Comparison of ENCODE assay signal across 10 cellular contexts in the genomic region with DNA sequence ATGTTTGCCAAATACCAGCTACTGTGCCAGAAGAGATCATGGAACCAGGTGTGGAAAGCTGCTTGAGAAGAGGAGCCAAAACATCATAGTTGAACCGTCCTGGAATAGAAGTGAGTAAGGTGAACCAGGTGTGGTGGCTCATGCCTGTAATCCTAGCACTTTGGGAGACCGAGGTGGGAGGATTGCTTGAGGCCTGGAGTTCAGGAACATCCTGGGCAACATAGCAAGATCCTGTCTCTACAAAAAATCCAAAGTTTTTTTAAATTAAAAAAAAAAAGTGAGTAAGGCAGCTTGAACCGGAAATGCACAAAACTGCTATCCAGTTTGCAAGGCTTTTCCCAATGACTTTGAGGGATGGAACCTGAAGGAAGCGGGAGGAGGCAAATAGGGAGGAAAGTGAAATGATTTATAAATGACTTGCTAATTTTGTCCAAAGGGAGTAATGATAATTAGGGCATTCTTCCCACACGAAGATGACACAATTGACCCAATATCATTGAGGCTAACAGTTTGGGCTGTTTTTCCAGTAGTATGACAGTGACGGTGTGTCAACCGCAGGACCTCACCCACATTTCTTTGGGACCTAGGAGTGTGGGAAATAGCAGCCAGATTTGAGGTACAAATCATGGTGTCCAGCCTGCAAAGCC. TPM values are rescaled to one million over a fixed set of nuclear protein-coding genes. Genes with fewer than 3 reads are reported as not detected.
DNase-seq lines count a peak whose midpoint lies in the region; ATAC-seq and TF ChIP-seq lines count a peak whose summit lies in the region.
"Had no signal": no experiment of that assay in that cellular context is flagged by ENCODE, and none has a peak within 500 bp of the region (broad histone marks: within the 10 kb centered on the region; RNA-seq: fewer than 3 reads in every experiment).

No MANE protein-coding gene starts in this region.

- H3K27ac Mint-ChIP-seq in activated naive CD8-positive, alpha-beta T cell = no peak overlapping the region
- H3K27ac Mint-ChIP-seq in activated naive CD8-positive, alpha-beta T cell treated with anti-CD3 and anti-CD28 coated beads for 36 hours = no peak overlapping the region
- H3K27ac Mint-ChIP-seq in effector memory CD8-positive, alpha-beta T cell = peak overlapping the region in 1 of 2 donors; percentile 19
- H3K27ac Mint-ChIP-seq in naive B cell (peak overlapping the region in 4 of 6 donors; percentile 75 to 91 (median 82)), type B pancreatic cell (peak overlapping the region; percentile 95)

- H3K4me1 Mint-ChIP-seq in activated naive CD8-positive, alpha-beta T cell (ENCODE audit: low read depth) = peaks cover 22% of the 10 kb centered on the region
- H3K4me1 Mint-ChIP-seq in activated naive CD8-positive, alpha-beta T cell treated with anti-CD3 and anti-CD28 coated beads for 36 hours = peaks cover 26% of the 10 kb centered on the region
- H3K4me1 Mint-ChIP-seq in effector memory CD8-positive, alpha-beta T cell (ENCODE audit: low read depth in 2 of 2) = peaks cover 12 to 16% of the 10 kb centered on the region in 2 donors
- peaks cover 21 to 33% (median 29%) of the 10 kb centered on the region in 3 donors for H3K4me1 Mint-ChIP-seq in naive B cell
- peaks cover 41% of the 10 kb centered on the region for H3K4me1 Mint-ChIP-seq in type B pancreatic cell (ENCODE audit: unreplicated experiment)

- TF ChIP-seq CTCF in type B pancreatic cell (conservative IDR thresholded peaks at IDR 0.05) = no peak

- H3K4me3 Mint-ChIP-seq in activated naive CD8-positive, alpha-beta T cell = peak overlapping the region; percentile 89
- H3K4me3 Mint-ChIP-seq in activated naive CD8-positive, alpha-beta T cell treated with anti-CD3 and anti-CD28 coated beads for 36 hours = no peak overlapping the region
- H3K4me3 Mint-ChIP-seq in effector memory CD8-positive, alpha-beta T cell = peak overlapping the region; percentile 78 to 84
- H3K4me3 Mint-ChIP-seq in naive B cell (peak overlapping the region; percentile 90 to 95 (median 92)), type B pancreatic cell (peak overlapping the region; percentile 97)

- no peaks in the 10 kb centered on the region for H3K9me3 Mint-ChIP-seq in activated naive CD8-positive, alpha-beta T cell (ENCODE audit: low read depth)
- no peaks in the 10 kb centered on the region for H3K9me3 Mint-ChIP-seq in activated naive CD8-positive, alpha-beta T cell treated with anti-CD3 and anti-CD28 coated beads for 36 hours
- no peaks in the 10 kb centered on the region for H3K9me3 Mint-ChIP-seq in effector memory CD8-positive, alpha-beta T cell
- H3K9me3 Mint-ChIP-seq in naive B cell = no peaks in the 10 kb centered on the region
- H3K9me3 Mint-ChIP-seq in type B pancreatic cell = no peaks in the 10 kb centered on the region

- H3K36me3 Mint-ChIP-seq in activated naive CD8-positive, alpha-beta T cell = no peaks in the 10 kb centered on the region
- H3K36me3 Mint-ChIP-seq in activated naive CD8-positive, alpha-beta T cell treated with anti-CD3 and anti-CD28 coated beads for 36 hours = no peaks in the 10 kb centered on the region
- H3K36me3 Mint-ChIP-seq in effector memory CD8-positive, alpha-beta T cell (ENCODE audit: insufficient read depth) = no peaks in the 10 kb centered on the region
- H3K36me3 Mint-ChIP-seq in naive B cell = no peaks in the 10 kb centered on the region
- H3K36me3 Mint-ChIP-seq in type B pancreatic cell = peaks cover 12% of the 10 kb centered on the region

- H3K27me3 Mint-ChIP-seq in activated naive CD8-positive, alpha-beta T cell = peaks cover 10% of the 10 kb centered on the region
- H3K27me3 Mint-ChIP-seq in activated naive CD8-positive, alpha-beta T cell treated with anti-CD3 and anti-CD28 coated beads for 36 hours = peaks cover 18% of the 10 kb centered on the region
- H3K27me3 Mint-ChIP-seq in effector memory CD8-positive, alpha-beta T cell = peaks cover 47 to 51% of the 10 kb centered on the region in 2 donors
- H3K27me3 Mint-ChIP-seq in naive B cell (peaks cover 0 to 22% (median 16%) of the 10 kb centered on the region in 3 donors), type B pancreatic cell (peaks cover 4% of the 10 kb centered on the region)

- no peak for ATAC-seq in effector memory CD8-positive, alpha-beta T cell (replicated peaks)
- ATAC-seq in naive B cell (ENCODE audit: low read depth in 2 of 2) (no peak), esophagus mucosa (no peak), HG02970 (IDR thresholded peaks at IDR 0.05; ENCODE audit: low FRiP score, unreplicated experiment) (no peak)

- DNase-seq in activated naive CD8-positive, alpha-beta T cell treated with anti-CD3 and anti-CD28 coated beads for 36 hours = no peak
- DNase-seq in effector memory CD8-positive, alpha-beta T cell = no peak
- DNase-seq in naive B cell (no peak), type B pancreatic cell (ENCODE audit: extremely low spot score, unreplicated experiment) (no peak), NCI-H1436 treated with DMSO at 0.1 percent for 48 hours (lab: John Stamatoyannopoulos, UW) (no peak)
- DNase-seq: activated CD4-positive, alpha-beta T cell treated with anti-CD3 and anti-CD28 coated beads, Interleukin-2, amount 50 U/mL, for 1 hour; stimulated activated CD4-positive, alpha-beta T cell treated with anti-CD3 and anti-CD28 coated beads, Interleukin-4, amount 100 ng/mL, for 4 hours had no signal

RNA-seq across cellular contexts. Expression of a gene that starts 1.5 kb away (rescaled TPM):
- 10 to 100 TPM; 12.9 to 15.2 TPM for total RNA-seq in activated naive CD8-positive, alpha-beta T cell treated with anti-CD3 and anti-CD28 coated beads for 36 hours
- 10 to 100 TPM in 5 of 6 donors, 1 to 10 TPM in 1; 8.4 to 31.3 (median 20.7) TPM for polyA plus RNA-seq in naive B cell (ENCODE audit: low read depth in 6 of 6)
- total RNA-seq in type B pancreatic cell (ENCODE audit: low replicate concordance) (152 and 258 TPM in 2 replicates), esophagus mucosa (136 TPM)

Comparison
In these comparisons a context has a peak if more than half of its experiments do, and no peak if none do; other contexts are left out.
1. H3K27ac Mint-ChIP-seq: peak in naive B cell (4 of 6) and type B pancreatic cell (single experiment); none in activated naive CD8-positive, alpha-beta T cell (single experiment) and activated naive CD8-positive, alpha-beta T cell treated with anti-CD3 and anti-CD28 coated beads for 36 hours (single experiment).